Comparison of ENCODE assay signal across 1 cellular context in genomic region chr20:60010689-60011417, GRCh38.
TF ChIP-seq lines count a peak whose summit lies in the region.

No MANE protein-coding gene starts in this region.

TF ChIP-seq in H1, 55 proteins besides CTCF, POLR2A, EP300 and RAD21:
- no peak for TF ChIP-seq SRF (IDR thresholded peaks at IDR 0.05; ENCODE audit: low read depth, low read length)
- no peak for TF ChIP-seq GTF2F1 (IDR thresholded peaks at IDR 0.05; ENCODE audit: borderline replicate concordance, low read depth, low read length)
- TF ChIP-seq TBP (IDR thresholded peaks at IDR 0.05; ENCODE audit: low read depth, low read length): no peak
- no peak for TF ChIP-seq SIRT6 (IDR thresholded peaks at IDR 0.05; ENCODE audit: low read length)
